ENCODE assay signal across 1 cellular context in genomic region chr19:12544401-12544876, GRCh38.
TF ChIP-seq lines count a peak whose summit lies in the region.

No MANE protein-coding gene starts in this region.

TF ChIP-seq in K562, 482 proteins besides CTCF, POLR2A, EP300 and RAD21 (continued from another document and continues in another):
- TF ChIP-seq CLOCK (CRISPR knock-in tag; IDR thresholded peaks at IDR 0.05; ENCODE audit: borderline replicate concordance) (no peak), POLR2AphosphoS2 (IDR thresholded peaks at IDR 0.05; ENCODE audit: low read length) (no peak), DIDO1 (tag; IDR thresholded peaks at IDR 0.05; ENCODE audit: low read depth) (no peak), GATA2 (CRISPR knock-in tag; IDR thresholded peaks at IDR 0.05) (peak; percentile 96), E2F6 (IDR thresholded peaks at IDR 0.05; ENCODE audit: borderline replicate concordance in 1 of 2, extremely low read depth in 1 of 2, insufficient read depth in 1 of 2, insufficient read length in 1 of 2, low read depth in 1 of 2, low read length in 1 of 2, poor library complexity in 1 of 2, severe bottlenecking in 1 of 2) (peak in 1 of 2 experiments; percentile 50), SMARCA5 (IDR thresholded peaks at IDR 0.05) (no peak), ZNF324 (CRISPR knock-in tag; IDR thresholded peaks at IDR 0.05) (no peak), HOMEZ (CRISPR knock-in tag; IDR thresholded peaks at IDR 0.05) (no peak), PCBP2 (IDR thresholded peaks at IDR 0.05; ENCODE audit: low read depth, low read length, poor library complexity, severe bottlenecking) (no peak), SNAPC5 (CRISPR knock-in tag; IDR thresholded peaks at IDR 0.05) (no peak), ARID2 (IDR thresholded peaks at IDR 0.05) (no peak), REST (CRISPR knock-in tag; IDR thresholded peaks at IDR 0.05; ENCODE audit: low read depth) (no peak), DDX20 (tag; IDR thresholded peaks at IDR 0.05; ENCODE audit: low read depth) (no peak), FOXK1 (CRISPR knock-in tag; IDR thresholded peaks at IDR 0.05; ENCODE audit: borderline replicate concordance) (no peak), TGIF2 (CRISPR knock-in tag; IDR thresholded peaks at IDR 0.05) (no peak), MYNN (IDR thresholded peaks at IDR 0.05) (peak; percentile 71; the same call in 1 of the 2 replicates), MYNN (CRISPR knock-in tag; IDR thresholded peaks at IDR 0.05) (no peak), ZKSCAN1 (IDR thresholded peaks at IDR 0.05; ENCODE audit: low read depth, low read length) (peak; percentile 55; the same call in 1 of the 2 replicates), RFX7 (CRISPR knock-in tag; IDR thresholded peaks at IDR 0.05) (no peak), RBM14 (IDR thresholded peaks at IDR 0.05; ENCODE audit: borderline replicate concordance, insufficient read depth, low read depth, low read length) (no peak), DLX4 (CRISPR knock-in tag; IDR thresholded peaks at IDR 0.05) (no peak), ZNF384 (IDR thresholded peaks at IDR 0.05; ENCODE audit: low read depth, low read length) (no peak), AFF1 (IDR thresholded peaks at IDR 0.05; ENCODE audit: low read depth in 1 of 2, partially characterized antibody in 2 of 2) (peak in 1 of 2 experiments; percentile 65), ZSCAN32 (CRISPR knock-in tag; IDR thresholded peaks at IDR 0.05) (no peak), HLTF (IDR thresholded peaks at IDR 0.05) (peak; percentile 60; the same call in 1 of the 2 replicates), ZNF395 (CRISPR knock-in tag; IDR thresholded peaks at IDR 0.05) (peak; percentile 60; the same call in 1 of the 2 replicates), EZH2 (IDR thresholded peaks at IDR 0.05; ENCODE audit: borderline replicate concordance, low read depth, low read length) (no peak), U2AF1 (optimal IDR thresholded peaks at IDR 0.05; ENCODE audit: low read depth, low read length) (no peak), IRF1 (CRISPR knock-in tag; IDR thresholded peaks at IDR 0.05; ENCODE audit: borderline replicate concordance) (no peak), THRB (CRISPR knock-in tag; conservative IDR thresholded peaks at IDR 0.05) (no peak), PML (IDR thresholded peaks at IDR 0.05; ENCODE audit: low read length) (peak; percentile 95), ZNF274 (IDR thresholded peaks at IDR 0.05; ENCODE audit: borderline replicate concordance, low read depth, low read length) (peak; percentile 39; the same call in 1 of the 2 replicates), PATZ1 (CRISPR knock-in tag; IDR thresholded peaks at IDR 0.05; ENCODE audit: borderline replicate concordance) (no peak), SRSF3 (IDR thresholded peaks at IDR 0.05; ENCODE audit: insufficient read depth, low read length) (no peak), KAT7 (CRISPR knock-in tag; IDR thresholded peaks at IDR 0.05; ENCODE audit: borderline replicate concordance) (no peak), BRCA1 (IDR thresholded peaks at IDR 0.05) (no peak), BRCA1 (CRISPR knock-in tag; IDR thresholded peaks at IDR 0.05) (no peak), KLF1 (tag; IDR thresholded peaks at IDR 0.05) (no peak), CBFA2T2 (conservative IDR thresholded peaks at IDR 0.05) (peak; percentile 97), MEF2A (IDR thresholded peaks at IDR 0.05; ENCODE audit: control insufficient read depth, low read depth, low read length) (0 out of 2 replicates have a peak, but pooled peaks have one; percentile 7), NUFIP1 (IDR thresholded peaks at IDR 0.05; ENCODE audit: partially characterized antibody) (no peak), MAZ (CRISPR knock-in tag; conservative IDR thresholded peaks at IDR 0.05 in 1 of 2, IDR thresholded peaks at IDR 0.05 in 1 of 2) (peak in 1 of 2 experiments; percentile 44; a peak in 3 of 4 replicates), ZNF431 (CRISPR knock-in tag; IDR thresholded peaks at IDR 0.05) (0 out of 2 replicates have a peak, but pooled peaks have one; percentile 59), CC2D1A (IDR thresholded peaks at IDR 0.05) (peak; percentile 92), ZNF778 (CRISPR knock-in tag; IDR thresholded peaks at IDR 0.05) (no peak), HSF4 (CRISPR knock-in tag; IDR thresholded peaks at IDR 0.05; ENCODE audit: borderline replicate concordance) (no peak)
